ENCODE assay signal across 22 cellular contexts in the genomic region with DNA sequence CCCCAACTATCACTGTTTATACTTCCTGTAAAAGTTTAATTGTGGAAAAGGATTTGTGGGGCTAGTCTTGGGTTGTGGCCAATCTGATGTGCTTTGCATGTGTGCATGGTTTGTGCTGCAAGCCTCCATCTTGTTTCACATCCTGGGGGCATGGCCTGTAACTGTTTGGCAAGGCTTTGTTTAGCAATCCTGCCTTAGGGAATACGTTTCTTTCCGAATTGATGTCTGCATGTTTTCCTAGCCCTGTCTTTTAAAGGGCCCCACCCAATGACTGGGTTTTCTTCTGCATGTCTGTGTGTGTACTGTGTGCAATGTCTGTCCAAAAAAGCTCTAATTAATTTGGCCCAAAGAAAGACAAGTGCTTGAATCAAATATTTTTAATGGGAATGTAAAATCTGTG.
"Had no signal": no experiment of that assay in that cellular context is flagged by ENCODE, and none has a peak within 500 bp of the region (broad histone marks: within the 10 kb centered on the region; RNA-seq: fewer than 3 reads in every experiment).

No MANE protein-coding gene starts in this region.

- ATAC-seq: activated CD4-positive, alpha-beta T cell treated with anti-CD3 and anti-CD28 coated beads for 36 hours; activated naive CD4-positive, alpha-beta T cell treated with anti-CD3 and anti-CD28 coated beads, Interleukin-2, amount 50 U/mL, for 72 hours; activated T-helper 17 cell treated with anti-CD3 and anti-CD28 coated beads, Interleukin-2, amount 50 U/mL, for 72 hours; effector memory CD8-positive, alpha-beta T cell; gastrocnemius medialis; upper lobe of right lung had no signal

- DNase-seq: activated CD4-positive, alpha-beta T cell treated with anti-CD3 and anti-CD28 coated beads for 36 hours; activated CD4-positive, alpha-beta T cell treated with anti-CD3 and anti-CD28 coated beads, Interleukin-2, amount 50 U/mL, for 4 hours; activated CD8-positive, alpha-beta memory T cell treated with anti-CD3 and anti-CD28 coated beads for 24 hours; activated CD8-positive, alpha-beta memory T cell treated with anti-CD3 and anti-CD28 coated beads, Interleukin-2, amount 50 U/mL, for 4 hours; activated T-cell treated with anti-CD3 and anti-CD28 coated beads, Interleukin-2, amount 50 U/mL, for 24 hours; effector memory CD8-positive, alpha-beta T cell; gastrocnemius medialis; head of caudate nucleus; ovary; stimulated activated CD4-positive, alpha-beta T cell treated with anti-CD3 and anti-CD28 coated beads, Interleukin-4, amount 100 ng/mL, for 24 hours; stimulated activated naive CD4-positive, alpha-beta T cell treated with Interleukin-2 at 50 U/mL for 16 hours; T-helper 9 cell; upper lobe of right lung had no signal

- H3K4me3 ChIP-seq: esophagus muscularis mucosa, gastrocnemius medialis, ovary, prostate gland, right atrium auricular region, upper lobe of right lung had no signal

- H3K36me3 Mint-ChIP-seq: activated naive CD4-positive, alpha-beta T cell treated with anti-CD3 and anti-CD28 coated beads, Interleukin-2, amount 50 U/mL, for 72 hours; memory B cell had no signal

- H3K9me3 Mint-ChIP-seq: activated naive CD4-positive, alpha-beta T cell treated with anti-CD3 and anti-CD28 coated beads, Interleukin-2, amount 50 U/mL, for 72 hours; activated T-cell treated with anti-CD3 and anti-CD28 coated beads, Interleukin-2, amount 50 U/mL, for 24 hours; activated T-helper 17 cell treated with anti-CD3 and anti-CD28 coated beads, Interleukin-2, amount 50 U/mL, for 72 hours; central memory CD8-positive, alpha-beta T cell; effector memory CD8-positive, alpha-beta T cell; memory B cell; nephron had no signal

- H3K4me3 Mint-ChIP-seq: activated CD4-positive, alpha-beta T cell treated with anti-CD3 and anti-CD28 coated beads for 36 hours; activated T-cell treated with anti-CD3 and anti-CD28 coated beads, Interleukin-2, amount 50 U/mL, for 24 hours; activated T-helper 17 cell treated with anti-CD3 and anti-CD28 coated beads, Interleukin-2, amount 50 U/mL, for 72 hours; central memory CD8-positive, alpha-beta T cell; effector memory CD8-positive, alpha-beta T cell; memory B cell; nephron had no signal

- H3K36me3 ChIP-seq: esophagus muscularis mucosa, gastrocnemius medialis, neutrophil, ovary, prostate gland, right atrium auricular region, upper lobe of right lung had no signal

- H3K4me1 Mint-ChIP-seq: activated CD4-positive, alpha-beta T cell treated with anti-CD3 and anti-CD28 coated beads for 36 hours; central memory CD8-positive, alpha-beta T cell; nephron had no signal

- H3K27ac ChIP-seq: esophagus muscularis mucosa, gastrocnemius medialis, neutrophil, ovary, prostate gland, right atrium auricular region, upper lobe of right lung had no signal

- H3K27ac Mint-ChIP-seq: activated CD4-positive, alpha-beta T cell treated with anti-CD3 and anti-CD28 coated beads for 36 hours; activated naive CD4-positive, alpha-beta T cell treated with anti-CD3 and anti-CD28 coated beads, Interleukin-2, amount 50 U/mL, for 72 hours; activated T-cell treated with anti-CD3 and anti-CD28 coated beads, Interleukin-2, amount 50 U/mL, for 24 hours; activated T-helper 17 cell treated with anti-CD3 and anti-CD28 coated beads, Interleukin-2, amount 50 U/mL, for 72 hours; effector memory CD8-positive, alpha-beta T cell; memory B cell had no signal

- H3K27me3 ChIP-seq: esophagus muscularis mucosa, gastrocnemius medialis, neutrophil, ovary, right atrium auricular region, upper lobe of right lung had no signal

- H3K27me3 Mint-ChIP-seq: activated CD4-positive, alpha-beta T cell treated with anti-CD3 and anti-CD28 coated beads for 36 hours; activated T-helper 17 cell treated with anti-CD3 and anti-CD28 coated beads, Interleukin-2, amount 50 U/mL, for 72 hours; central memory CD8-positive, alpha-beta T cell; effector memory CD8-positive, alpha-beta T cell; memory B cell had no signal

- H3K4me1 ChIP-seq: esophagus muscularis mucosa, gastrocnemius medialis, prostate gland, right atrium auricular region, upper lobe of right lung had no signal

- H3K9me3 ChIP-seq: esophagus muscularis mucosa, gastrocnemius medialis, neutrophil, ovary, prostate gland, right atrium auricular region, upper lobe of right lung had no signal
